7 cellular contexts compared by ENCODE assay signal in the genomic region with DNA sequence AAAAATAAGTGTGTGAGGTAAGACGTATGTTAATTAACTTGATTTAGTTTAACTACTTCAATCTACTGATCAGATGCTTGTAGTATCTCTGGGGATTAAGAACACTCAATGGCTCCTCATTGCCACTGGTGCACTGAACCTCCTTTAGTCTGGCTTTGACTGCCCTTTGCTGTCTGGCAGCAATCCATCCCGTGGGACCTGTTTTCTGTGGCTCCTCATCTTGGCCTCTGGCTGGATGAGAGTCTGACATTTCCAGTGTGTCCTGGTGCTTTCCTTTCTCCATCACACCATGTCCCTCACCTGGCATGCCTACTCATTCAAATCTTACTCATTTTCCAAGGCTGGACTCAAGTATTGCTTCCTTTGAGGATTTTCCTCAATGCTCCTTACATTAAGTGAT.
"Had no signal": no experiment of that assay in that cellular context is flagged by ENCODE, and none has a peak within 500 bp of the region (broad histone marks: within the 10 kb centered on the region; RNA-seq: fewer than 3 reads in every experiment).

No MANE protein-coding gene starts in this region.

- H3K27ac Mint-ChIP-seq: HFFc6 had no signal

- H3K4me1 ChIP-seq: HAP-1 had no signal

- DNase-seq: GM23248, GOT3, H7, HFFc6, IMR-90 had no signal

- H3K27ac ChIP-seq: GM23248, HL-60 had no signal

- H3K4me3 ChIP-seq: GM23248, HAP-1 had no signal

- H3K36me3 ChIP-seq: HAP-1 had no signal

- H3K9me3 ChIP-seq: HAP-1 had no signal

- H3K4me3 Mint-ChIP-seq: HFFc6 had no signal
